In the genomic region with DNA sequence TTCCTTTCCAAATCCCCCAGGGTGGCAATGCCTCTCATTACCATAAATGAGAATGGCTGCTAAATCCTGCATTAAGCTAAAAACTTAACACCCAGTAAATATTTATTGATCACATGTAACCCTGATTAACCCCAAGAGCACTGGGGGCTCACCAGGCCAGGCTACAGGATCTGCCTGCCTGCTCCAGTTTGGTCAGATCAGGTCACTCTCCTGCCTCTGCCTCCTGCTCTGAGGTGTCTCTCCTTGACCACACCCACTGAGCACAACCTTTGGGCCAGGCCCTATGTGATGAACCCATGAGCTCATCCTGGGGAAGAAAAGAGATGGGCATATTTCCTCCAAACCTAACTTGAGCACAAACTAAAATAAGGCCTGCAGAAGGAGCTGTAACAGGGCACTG, we compare ENCODE assay signal across 32 cellular contexts.
"Had no signal": no experiment of that assay in that cellular context is flagged by ENCODE, and none has a peak within 500 bp of the region (broad histone marks: within the 10 kb centered on the region; RNA-seq: fewer than 3 reads in every experiment).

No MANE protein-coding gene starts in this region.

- H3K9me3 ChIP-seq: ascending aorta, esophagus muscularis mucosa, gastrocnemius medialis, heart left ventricle had no signal

- H3K27me3 ChIP-seq: ascending aorta, esophagus muscularis mucosa, foreskin keratinocyte, gastrocnemius medialis, heart left ventricle had no signal

- H3K27ac ChIP-seq: ascending aorta, coronary artery, dorsolateral prefrontal cortex, esophagus muscularis mucosa, foreskin keratinocyte, gastrocnemius medialis, heart left ventricle had no signal

- H3K4me3 Mint-ChIP-seq: activated CD4-positive, alpha-beta memory T cell treated with anti-CD3 and anti-CD28 coated beads, Interleukin-2, amount 10 ng/mL, durations not matched to agents 7 days and 5 days; activated CD4-positive, alpha-beta T cell treated with anti-CD3 and anti-CD28 coated beads, Interleukin-2, amount 10 ng/mL, durations not matched to agents 7 days and 5 days; activated naive CD4-positive, alpha-beta T cell treated with anti-CD3 and anti-CD28 coated beads, Interleukin-2, amount 10 ng/mL, durations not matched to agents 7 days and 5 days; activated naive CD8-positive, alpha-beta T cell treated with anti-CD3 and anti-CD28 coated beads, Interleukin-2, amount 10 ng/mL, durations not matched to agents 7 days and 5 days; activated T-cell treated with anti-CD3 and anti-CD28 coated beads, Interleukin-2, amount 50 U/mL, for 24 hours; activated T-cell treated with anti-CD3 and anti-CD28 coated beads, Interleukin-2, amount 50 U/mL, for 72 hours; brain; central memory CD8-positive, alpha-beta T cell; dendritic cell treated with granulocyte-macrophage colony-stimulating factor and Interleukin-4, amounts not matched to agents 40 ng/mL and 50 ng/mL, for 4 days; endodermal cell; T-helper 17 cell; T-helper 2 cell treated with Interferon-gamma antibody and Interleukin-4, amounts not matched to agents 5 μg/mL and 100 μg/mL, for 36 hours had no signal

- H3K4me3 ChIP-seq: ascending aorta, coronary artery, dorsolateral prefrontal cortex, esophagus muscularis mucosa, gastrocnemius medialis, heart left ventricle had no signal

- FAIRE-seq: bronchial epithelial cell had no signal

- H3K36me3 ChIP-seq: ascending aorta, esophagus muscularis mucosa, gastrocnemius medialis, heart left ventricle had no signal

- H3K9me3 Mint-ChIP-seq: activated CD4-positive, alpha-beta memory T cell treated with anti-CD3 and anti-CD28 coated beads, Interleukin-2, amount 10 ng/mL, durations not matched to agents 7 days and 5 days; activated CD4-positive, alpha-beta T cell treated with anti-CD3 and anti-CD28 coated beads, Interleukin-2, amount 10 ng/mL, durations not matched to agents 7 days and 5 days; activated naive CD4-positive, alpha-beta T cell treated with anti-CD3 and anti-CD28 coated beads, Interleukin-2, amount 10 ng/mL, durations not matched to agents 7 days and 5 days; activated naive CD4-positive, alpha-beta T cell treated with anti-CD3 and anti-CD28 coated beads, Interleukin-2, amount 50 U/mL, for 72 hours; activated naive CD8-positive, alpha-beta T cell treated with anti-CD3 and anti-CD28 coated beads, Interleukin-2, amount 10 ng/mL, durations not matched to agents 7 days and 5 days; activated T-cell treated with anti-CD3 and anti-CD28 coated beads, Interleukin-2, amount 50 U/mL, for 24 hours; activated T-cell treated with anti-CD3 and anti-CD28 coated beads, Interleukin-2, amount 50 U/mL, for 72 hours; central memory CD8-positive, alpha-beta T cell; dendritic cell treated with granulocyte-macrophage colony-stimulating factor and Interleukin-4, amounts not matched to agents 40 ng/mL and 50 ng/mL, for 4 days; endodermal cell; T-helper 2 cell treated with Interferon-gamma antibody and Interleukin-4, amounts not matched to agents 5 μg/mL and 100 μg/mL, for 36 hours had no signal

- DNase-seq: activated CD4-positive, alpha-beta memory T cell treated with anti-CD3 and anti-CD28 coated beads, Interleukin-2, amount 10 ng/mL, durations not matched to agents 7 days and 5 days; activated CD4-positive, alpha-beta T cell treated with anti-CD3 and anti-CD28 coated beads for 1 hour; activated CD4-positive, alpha-beta T cell treated with anti-CD3 and anti-CD28 coated beads for 4 hours; activated CD4-positive, alpha-beta T cell treated with anti-CD3 and anti-CD28 coated beads, Interleukin-2, amount 10 ng/mL, durations not matched to agents 7 days and 5 days; activated CD4-positive, alpha-beta T cell treated with anti-CD3 and anti-CD28 coated beads, Interleukin-2, amount 50 U/mL, for 4 hours; activated CD8-positive, alpha-beta memory T cell treated with anti-CD3 and anti-CD28 coated beads, Interleukin-2, amount 50 U/mL, for 48 hours; activated gamma-delta T cell; activated naive CD4-positive, alpha-beta T cell; activated naive CD4-positive, alpha-beta T cell treated with anti-CD3 and anti-CD28 coated beads, Interleukin-2, amount 10 ng/mL, durations not matched to agents 7 days and 5 days; activated naive CD8-positive, alpha-beta T cell treated with anti-CD3 and anti-CD28 coated beads, Interleukin-2, amount 10 ng/mL, durations not matched to agents 7 days and 5 days; activated T-cell treated with anti-CD3 and anti-CD28 coated beads for 4 hours; activated T-cell treated with anti-CD3 and anti-CD28 coated beads, Interleukin-2, amount 50 U/mL, for 24 hours; activated T-cell treated with anti-CD3 and anti-CD28 coated beads, Interleukin-2, amount 50 U/mL, for 72 hours; dorsolateral prefrontal cortex; effector memory CD4-positive, alpha-beta T cell; endodermal cell; foreskin keratinocyte; gastrocnemius medialis; glutamatergic neuron; heart left ventricle; T-helper 1 cell; T-helper 17 cell; T1000 had no signal

- H3K27ac Mint-ChIP-seq: activated CD4-positive, alpha-beta memory T cell treated with anti-CD3 and anti-CD28 coated beads, Interleukin-2, amount 10 ng/mL, durations not matched to agents 7 days and 5 days; activated CD4-positive, alpha-beta T cell treated with anti-CD3 and anti-CD28 coated beads, Interleukin-2, amount 10 ng/mL, durations not matched to agents 7 days and 5 days; activated naive CD4-positive, alpha-beta T cell treated with anti-CD3 and anti-CD28 coated beads, Interleukin-2, amount 10 ng/mL, durations not matched to agents 7 days and 5 days; activated naive CD4-positive, alpha-beta T cell treated with anti-CD3 and anti-CD28 coated beads, Interleukin-2, amount 50 U/mL, for 72 hours; activated naive CD8-positive, alpha-beta T cell treated with anti-CD3 and anti-CD28 coated beads, Interleukin-2, amount 10 ng/mL, durations not matched to agents 7 days and 5 days; activated T-cell treated with anti-CD3 and anti-CD28 coated beads, Interleukin-2, amount 50 U/mL, for 24 hours; activated T-cell treated with anti-CD3 and anti-CD28 coated beads, Interleukin-2, amount 50 U/mL, for 72 hours; dendritic cell treated with granulocyte-macrophage colony-stimulating factor and Interleukin-4, amounts not matched to agents 40 ng/mL and 50 ng/mL, for 4 days; endodermal cell; T-helper 17 cell; T-helper 2 cell treated with Interferon-gamma antibody and Interleukin-4, amounts not matched to agents 5 μg/mL and 100 μg/mL, for 36 hours had no signal

- H3K36me3 Mint-ChIP-seq: activated naive CD4-positive, alpha-beta T cell treated with anti-CD3 and anti-CD28 coated beads, Interleukin-2, amount 10 ng/mL, durations not matched to agents 7 days and 5 days; activated naive CD4-positive, alpha-beta T cell treated with anti-CD3 and anti-CD28 coated beads, Interleukin-2, amount 50 U/mL, for 72 hours; activated naive CD8-positive, alpha-beta T cell treated with anti-CD3 and anti-CD28 coated beads, Interleukin-2, amount 10 ng/mL, durations not matched to agents 7 days and 5 days; brain had no signal

- H3K4me1 Mint-ChIP-seq: activated CD4-positive, alpha-beta memory T cell treated with anti-CD3 and anti-CD28 coated beads, Interleukin-2, amount 10 ng/mL, durations not matched to agents 7 days and 5 days; activated CD4-positive, alpha-beta T cell treated with anti-CD3 and anti-CD28 coated beads, Interleukin-2, amount 10 ng/mL, durations not matched to agents 7 days and 5 days; activated naive CD4-positive, alpha-beta T cell treated with anti-CD3 and anti-CD28 coated beads, Interleukin-2, amount 10 ng/mL, durations not matched to agents 7 days and 5 days; activated naive CD8-positive, alpha-beta T cell treated with anti-CD3 and anti-CD28 coated beads, Interleukin-2, amount 10 ng/mL, durations not matched to agents 7 days and 5 days; central memory CD8-positive, alpha-beta T cell; T-helper 17 cell had no signal

- ATAC-seq: activated naive CD4-positive, alpha-beta T cell treated with anti-CD3 and anti-CD28 coated beads, Interleukin-2, amount 50 U/mL, for 72 hours; activated T-cell treated with anti-CD3 and anti-CD28 coated beads, Interleukin-2, amount 50 U/mL, for 72 hours; foreskin keratinocyte; gastrocnemius medialis; heart left ventricle; T-helper 17 cell had no signal

- H3K4me1 ChIP-seq: foreskin keratinocyte, heart left ventricle had no signal
